8 cellular contexts compared by ENCODE assay signal in genomic region chr16:81316176-81316496, GRCh38. TPM values are rescaled to one million over a fixed set of nuclear protein-coding genes. Genes with fewer than 3 reads are reported as not detected.
DNase-seq lines count a peak whose midpoint lies in the region; ATAC-seq and TF ChIP-seq lines count a peak whose summit lies in the region.

No MANE protein-coding gene starts in this region.

- POLR2A ChIA-PET in BJ (lab: Charles Lee) = no interaction called here

- H3K27ac ChIP-seq in duodenal mucosa (ENCODE audit: low read depth, low read length) (no peak overlapping the region), neural cell (ENCODE audit: low read length) (no peak overlapping the region)

- H3K79me2 ChIP-seq in neural cell (replicated peaks; ENCODE audit: insufficient read depth, low read length) = peaks cover 39% of the 10 kb centered on the region

- H4K20me1 ChIP-seq in neural cell (ENCODE audit: insufficient read depth) = no peaks in the 10 kb centered on the region

- no peak overlapping the region for H2AFZ ChIP-seq in neural cell (ENCODE audit: low read depth, low read length)

- ATAC-seq in GM19467 (IDR thresholded peaks at IDR 0.05; ENCODE audit: unreplicated experiment) = no peak

- H3K9me2 ChIP-seq in neural cell (ENCODE audit: insufficient read depth, low read length) = no peaks in the 10 kb centered on the region

- no peak for TF ChIP-seq RAD21 in neural cell (conservative IDR thresholded peaks at IDR 0.05)

- TF ChIP-seq CTCF in BJ (IDR thresholded peaks at IDR 0.05; ENCODE audit: insufficient read depth, low read depth, low read length) (no peak), neural cell (IDR thresholded peaks at IDR 0.05; ENCODE audit: poor library complexity, severe bottlenecking) (no peak), GM13976 (IDR thresholded peaks at IDR 0.05; ENCODE audit: borderline replicate concordance, control extremely low read depth, extremely low read depth, insufficient read depth, missing control alignments) (no peak)

- DNase-seq in BJ (ENCODE audit: low read depth) = no peak
- DNase-seq in MG63 = no peak
- DNase-seq in NCI-H748 (lab: John Stamatoyannopoulos, UW; ENCODE audit: unreplicated experiment) = no peak
- no peak for DNase-seq in GM13976 (ENCODE audit: low spot score)
- DNase-seq in stimulated activated CD4-positive, alpha-beta T cell treated with anti-CD3 and anti-CD28 coated beads, Interleukin-2, amount 100 ng/mL, for 24 hours = no peak

- no peaks in the 10 kb centered on the region for H3K27me3 ChIP-seq in BJ (ENCODE audit: control insufficient read depth, insufficient read depth, low read length)
- no peaks in the 10 kb centered on the region for H3K27me3 ChIP-seq in MG63
- H3K27me3 ChIP-seq in duodenal mucosa (ENCODE audit: control insufficient read depth in 1 of 2, insufficient read depth in 2 of 2, low read length in 2 of 2) = no peaks in the 10 kb centered on the region
- no peaks in the 10 kb centered on the region for H3K27me3 ChIP-seq in neural cell (ENCODE audit: insufficient read depth, low read depth, low read length)

- CTCF ChIA-PET in BJ (lab: Yijun Ruan, JAX) = no interaction called here

- H3K36me3 ChIP-seq in BJ (ENCODE audit: control insufficient read depth, insufficient read depth, low read length) (0 out of 2 replicates have a peak, but pooled peaks cover 2% of the 10 kb centered on the region), MG63 (no peaks in the 10 kb centered on the region), duodenal mucosa (ENCODE audit: control insufficient read depth in 1 of 2, insufficient read depth in 2 of 2, low read length in 2 of 2) (peaks cover 0 to 4% of the 10 kb centered on the region in 2 donors), neural cell (ENCODE audit: insufficient read depth, low read length) (no peaks in the 10 kb centered on the region)

- H3K4me1 ChIP-seq in duodenal mucosa (ENCODE audit: control insufficient read depth in 1 of 2, insufficient read depth in 2 of 2, low read length in 2 of 2) = peaks cover 20 to 27% of the 10 kb centered on the region in 2 donors

- H3K4me3 ChIP-seq in BJ (ENCODE audit: low read depth, low read length) = peak overlapping the region; percentile 77
- H3K4me3 ChIP-seq in MG63 = peak overlapping the region; percentile 67
- peak overlapping the region; percentile 80 to 93 for H3K4me3 ChIP-seq in duodenal mucosa (ENCODE audit: low read depth in 1 of 2, low read length in 2 of 2)
- peak overlapping the region; percentile 81 for H3K4me3 ChIP-seq in neural cell (ENCODE audit: low read length)

- TF ChIP-seq EP300 in neural cell (conservative IDR thresholded peaks at IDR 0.05; ENCODE audit: poor library complexity, severe bottlenecking) = no peak

- in situ Hi-C loops in GM13976 (cut with MboI; ENCODE audit: low sequenced_read_pairs, unreplicated experiment) = no loop called here

- H3F3A ChIP-seq in neural cell (ENCODE audit: insufficient read depth, low read length, poor library complexity, severe bottlenecking) = peaks cover 4% of the 10 kb centered on the region

- H3K9me3 ChIP-seq in MG63 = no peaks in the 10 kb centered on the region
- H3K9me3 ChIP-seq in duodenal mucosa (ENCODE audit: control insufficient read depth in 1 of 2, low read length in 2 of 2) = no peaks in the 10 kb centered on the region
- H3K9me3 ChIP-seq in neural cell (ENCODE audit: low read length) = no peaks in the 10 kb centered on the region

- peak overlapping the region; percentile 57 for H3K4me2 ChIP-seq in neural cell (ENCODE audit: low read length)

- H3K9ac ChIP-seq in duodenal mucosa (ENCODE audit: low read depth in 1 of 2, low read length in 2 of 2) (peak overlapping the region; percentile 80 to 82), neural cell (ENCODE audit: low read length) (peak overlapping the region; percentile 75)

TF ChIP-seq in neural cell, 6 proteins besides CTCF, POLR2A, EP300 and RAD21:
- TF ChIP-seq REST (IDR thresholded peaks at IDR 0.05; ENCODE audit: borderline replicate concordance) (no peak), POLR2AphosphoS5 (IDR thresholded peaks at IDR 0.05) (no peak), EZH2 (IDR thresholded peaks at IDR 0.05; ENCODE audit: borderline replicate concordance, insufficient read depth, low read length, poor library complexity, severe bottlenecking) (no peak), MXI1 (conservative IDR thresholded peaks at IDR 0.05; ENCODE audit: poor library complexity, severe bottlenecking) (no peak), TAF1 (IDR thresholded peaks at IDR 0.05; ENCODE audit: low read depth) (no peak), SMC3 (conservative IDR thresholded peaks at IDR 0.05; ENCODE audit: poor library complexity) (no peak)

RNA-seq across cellular contexts. Expression of gene GAN, which starts 1.4 kb away (rescaled TPM):
- polyA plus RNA-seq in BJ (2011; rRNA removed) (2.1 and 4.1 TPM in 2 replicates), neural cell (8.7 and 9.1 TPM in 2 replicates)
- 10.9 and 12.0 TPM in 2 replicates for polyA minus RNA-seq in BJ (2011; rRNA and poly(A)+ RNA removed)
- 1.9 and 2.5 TPM in 2 replicates for total RNA-seq in MG63 (2014; rRNA removed; shearing (Covaris generic); ENCODE audit: low replicate concordance)
- 41.1 and 52.6 TPM in 2 replicates for polyA minus RNA-seq in neural cell
